Comparison of ENCODE assay signal across 6 cellular contexts in the genomic region with DNA sequence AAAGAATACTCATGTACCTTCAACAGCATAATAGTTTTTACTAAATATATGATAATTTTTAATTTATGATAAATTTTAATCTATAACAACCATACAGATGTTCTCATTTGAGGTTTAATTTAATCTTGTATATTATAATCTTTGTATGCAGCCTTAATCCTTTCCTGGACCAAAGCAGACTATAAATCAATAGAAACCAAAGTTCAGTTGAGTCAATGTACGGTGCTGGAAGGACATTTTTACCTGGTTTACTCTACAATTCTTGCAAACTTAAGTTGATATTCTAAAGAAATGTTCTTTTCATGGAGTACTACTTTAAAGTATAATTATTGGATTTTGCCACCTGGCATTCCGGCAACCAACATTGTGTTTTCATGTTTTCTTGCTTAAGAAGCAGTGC.
"Had no signal": no experiment of that assay in that cellular context is flagged by ENCODE, and none has a peak within 500 bp of the region (broad histone marks: within the 10 kb centered on the region; RNA-seq: fewer than 3 reads in every experiment).

No MANE protein-coding gene starts in this region.

- DNase-seq: H9, HCEC 1CT had no signal

- H3K4me3 ChIP-seq: GM23338 had no signal

- FAIRE-seq: H1, H54, HTR-8/SVneo had no signal
